ENCODE assay signal across 9 cellular contexts in the genomic region with DNA sequence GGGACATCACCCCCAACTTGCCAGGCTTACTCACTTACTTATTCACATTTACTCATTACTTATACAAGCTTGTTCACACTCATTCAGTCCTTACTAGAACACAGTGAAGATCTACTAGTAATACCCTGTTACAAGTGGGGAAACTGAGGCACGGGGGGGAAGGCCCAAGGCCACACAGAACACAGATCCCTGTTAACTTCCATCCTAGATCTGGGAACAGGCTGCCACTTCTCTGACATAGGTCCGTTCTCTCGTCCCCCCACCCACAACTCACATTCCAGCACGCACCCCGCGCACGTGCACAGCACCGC. TPM values are rescaled to one million over a fixed set of nuclear protein-coding genes. Genes with fewer than 3 reads are reported as not detected.
A peak's percentile ranks its signal among the peaks of the same experiment; 100 is the strongest.
DNase-seq lines count a peak whose midpoint lies in the region; ATAC-seq and TF ChIP-seq lines count a peak whose summit lies in the region.
"Had no signal": no experiment of that assay in that cellular context is flagged by ENCODE, and none has a peak within 500 bp of the region (broad histone marks: within the 10 kb centered on the region; RNA-seq: fewer than 3 reads in every experiment).

No MANE protein-coding gene starts in this region.

- no peaks in the 10 kb centered on the region for H3K36me3 ChIP-seq in heart right ventricle
- H3K36me3 ChIP-seq in ascending aorta = no peaks in the 10 kb centered on the region
- H3K36me3 ChIP-seq in right lobe of liver = no peaks in the 10 kb centered on the region
- H3K36me3 ChIP-seq in urinary bladder (ENCODE audit: insufficient read depth) = no peaks in the 10 kb centered on the region

- H3K4me1 ChIP-seq in heart right ventricle = peaks cover 3 to 53% (median 14%) of the 10 kb centered on the region in 9 donors
- H3K4me1 ChIP-seq in ascending aorta = peaks cover 3% of the 10 kb centered on the region in 2 donors
- H3K4me1 ChIP-seq in right lobe of liver = peaks cover 0 to 46% (median 21%) of the 10 kb centered on the region in 4 donors
- no peaks in the 10 kb centered on the region for H3K4me1 ChIP-seq in urinary bladder (ENCODE audit: insufficient read depth)

- 7 to 11% methylated on average over 8 of the region's 8 CpGs for WGBS in heart right ventricle, 2 donors
- WGBS in right lobe of liver (ENCODE audit: insufficient coverage, low coverage, low lambda C conversion rate, missing lambda C conversion rate) = 8% methylated on average over 2 of the region's 8 CpGs
- 7% methylated on average over 8 of the region's 8 CpGs for WGBS in urinary bladder

- intact Hi-C loops in heart right ventricle (cut with DNase I) (loop anchor here in 7 of 10 donors (5.0 to 10.0 kb wide), 4 partner anchors 89 to 221 kb away; no protein-coding TSS in a partner anchor), Right ventricle myocardium inferior (cut with DNase I) (no loop called here), ascending aorta (cut with DNase I) (loop anchor here (10.0 kb wide), 1 partner anchor 221 kb away; no protein-coding TSS in a partner anchor), right lobe of liver (cut with DNase I) (loop anchor here in 1 of 2 donors (10.0 kb wide), 1 partner anchor 161 kb away; no protein-coding TSS in a partner anchor)

- DNase-seq in heart right ventricle (no peak), Right ventricle myocardium inferior (ENCODE audit: missing footprints) (no peak), ascending aorta (ENCODE audit: low spot score in 2 of 2) (no peak), right lobe of liver (no peak), DMS79 (lab: John Stamatoyannopoulos, UW) (no peak), DMS114 treated with DMSO at 0.1 percent for 48 hours (lab: John Stamatoyannopoulos, UW; ENCODE audit: unreplicated experiment) (no peak)

- H3K4me3 ChIP-seq in heart right ventricle (peak overlapping the region in 7 of 10 donors; percentile 11 to 49 (median 36)), ascending aorta (peak overlapping the region; percentile 25 to 49), right lobe of liver (peak overlapping the region; percentile 24 to 44 (median 32)), urinary bladder (ENCODE audit: low read depth, low read length) (peak overlapping the region; percentile 16)

- ATAC-seq in heart right ventricle (peak in 1 of 8 donors; percentile 0), Right ventricle myocardium inferior (no peak), right lobe of liver (no peak), GM19397 (IDR thresholded peaks at IDR 0.05; ENCODE audit: unreplicated experiment) (no peak)

- TF ChIP-seq CTCF in heart right ventricle (IDR thresholded peaks at IDR 0.05) = no peak
- no peak for TF ChIP-seq CTCF in ascending aorta (IDR thresholded peaks at IDR 0.05)
- no peak for TF ChIP-seq CTCF in right lobe of liver (IDR thresholded peaks at IDR 0.05)

- no peak for TF ChIP-seq POLR2A in right lobe of liver (IDR thresholded peaks at IDR 0.05)

- no peaks in the 10 kb centered on the region for H3K9me3 ChIP-seq in heart right ventricle
- no peaks in the 10 kb centered on the region for H3K9me3 ChIP-seq in ascending aorta
- H3K9me3 ChIP-seq in right lobe of liver = no peaks in the 10 kb centered on the region

- H3K27ac ChIP-seq in heart right ventricle (no peak overlapping the region), ascending aorta (no peak overlapping the region), right lobe of liver (no peak overlapping the region), urinary bladder (ENCODE audit: low read depth) (no peak overlapping the region)

- peaks cover 0 to 80% (median 46%) of the 10 kb centered on the region in 7 donors for H3K27me3 ChIP-seq in heart right ventricle
- peaks cover 16% of the 10 kb centered on the region for H3K27me3 ChIP-seq in ascending aorta
- H3K27me3 ChIP-seq in right lobe of liver = no peaks in the 10 kb centered on the region

RNA-seq across cellular contexts. Expression of gene NRTN, which starts 1.5 kb away (rescaled TPM):
- total RNA-seq in heart right ventricle (10 to 100 TPM in 8 of 10 donors, 1 to 10 TPM in 2; 4.5 to 40.4 (median 14.8) TPM), Right ventricle myocardium inferior (27.5 TPM), ascending aorta (0.85 TPM), right lobe of liver (10 to 100 TPM in 3 of 6 experiments, 1 to 10 TPM in 3; 4.7 to 11.6 (median 9.8) TPM), urinary bladder (2.5 TPM)
- polyA plus RNA-seq in heart right ventricle (10 to 100 TPM; 15.4 to 38.1 TPM), urinary bladder (9.8 TPM)

RNA-seq across cellular contexts. Expression of gene DUS3L, which starts 12.4 kb away (rescaled TPM):
- total RNA-seq in heart right ventricle (10 to 100 TPM; 11.5 to 27.8 (median 14.2) TPM), Right ventricle myocardium inferior (11.8 TPM), ascending aorta (13.1 TPM), right lobe of liver (10 to 100 TPM; 14.7 to 28.6 (median 20.5) TPM), urinary bladder (9.6 TPM)
- polyA plus RNA-seq in heart right ventricle (10 to 100 TPM; 22.7 to 37.7 TPM), urinary bladder (32.8 TPM)

RNA-seq across cellular contexts. Expression of gene PRR22, which starts 18.9 kb away (rescaled TPM):
- 1 to 10 TPM in 6 of 10 donors, under 1 TPM in 4; 0.59 to 3.0 (median 1.1) TPM for total RNA-seq in heart right ventricle
- 1 to 10 TPM; 1.7 to 3.3 TPM for polyA plus RNA-seq in heart right ventricle
- total RNA-seq in Right ventricle myocardium inferior = 1.3 TPM
- 3.5 TPM for total RNA-seq in ascending aorta
- total RNA-seq in right lobe of liver = 1 to 10 TPM; 1.7 to 3.3 (median 2.1) TPM
- total RNA-seq in urinary bladder = 0.48 TPM
- polyA plus RNA-seq in urinary bladder = 2.3 TPM

RNA-seq across cellular contexts. Expression of gene FUT6, which starts 36.1 kb away (rescaled TPM):
- total RNA-seq in heart right ventricle = not detected
- polyA plus RNA-seq in heart right ventricle = not detected
- not detected for total RNA-seq in Right ventricle myocardium inferior
- total RNA-seq in ascending aorta = not detected
- 10 to 100 TPM in 2 of 6 experiments, 1 to 10 TPM in 4; 2.3 to 28.1 (median 9.7) TPM for total RNA-seq in right lobe of liver
- total RNA-seq in urinary bladder = not detected
- polyA plus RNA-seq in urinary bladder = 0.03 TPM
- total RNA-seq: posterior vena cava had no signal

RNA-seq across cellular contexts. Expression of gene FUT3, which starts 47.9 kb away (rescaled TPM):
- total RNA-seq in heart right ventricle = not detected
- polyA plus RNA-seq in heart right ventricle = under 1 TPM in 1 of 2 donors, not detected in 1; 0.01 TPM
- total RNA-seq in Right ventricle myocardium inferior = not detected
- not detected for total RNA-seq in ascending aorta
- total RNA-seq in right lobe of liver = 1 to 10 TPM in 1 of 6 experiments, under 1 TPM in 5; 0.19 to 1.4 (median 0.33) TPM
- 0.63 TPM for total RNA-seq in urinary bladder
- polyA plus RNA-seq in urinary bladder = 0.29 TPM
- total RNA-seq: posterior vena cava had no signal
